8 cellular contexts compared by ENCODE assay signal in the genomic region with DNA sequence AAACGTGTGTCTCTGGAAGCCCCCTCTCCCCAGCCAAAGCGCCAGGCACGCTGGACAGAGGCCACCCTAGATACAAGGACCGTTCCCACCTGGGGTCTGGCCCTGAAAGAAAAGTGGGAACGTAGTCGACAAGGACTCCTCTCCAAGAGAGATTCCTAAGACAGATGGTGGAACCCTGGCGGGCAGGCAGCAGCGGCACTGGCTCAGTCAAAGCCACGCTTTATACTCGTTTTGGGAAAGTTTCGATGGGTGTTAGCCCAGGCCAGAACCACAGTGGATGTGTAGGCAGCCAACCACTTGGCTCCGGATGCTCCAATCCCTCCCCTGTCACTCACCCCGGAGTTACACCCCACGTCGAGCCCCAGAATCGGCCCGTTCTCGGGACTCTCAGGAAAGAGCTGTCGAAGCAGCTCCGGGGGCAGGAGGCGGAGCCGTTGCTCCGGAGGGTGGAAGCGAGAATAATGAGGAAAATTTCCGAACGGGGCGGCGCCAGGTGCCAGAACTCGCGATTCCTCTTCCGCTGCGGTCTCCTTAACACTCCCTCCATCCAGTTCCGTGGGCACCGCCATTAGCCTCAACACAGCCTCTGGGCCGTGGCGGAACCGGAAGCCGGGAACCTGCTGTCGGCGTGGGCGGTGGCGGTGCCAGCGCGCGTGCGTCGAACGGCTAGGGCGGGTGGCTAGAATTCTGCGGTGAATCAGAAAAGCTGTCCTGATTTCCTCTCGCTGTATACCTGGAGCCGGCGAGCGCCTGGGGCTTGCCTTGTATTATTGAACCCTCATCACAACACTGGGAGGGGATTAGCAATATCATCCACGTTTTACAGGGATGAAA. TPM values are rescaled to one million over a fixed set of nuclear protein-coding genes. Genes with fewer than 3 reads are reported as not detected.
DNase-seq lines count a peak whose midpoint lies in the region; ATAC-seq and TF ChIP-seq lines count a peak whose summit lies in the region.

A gene with protein sequence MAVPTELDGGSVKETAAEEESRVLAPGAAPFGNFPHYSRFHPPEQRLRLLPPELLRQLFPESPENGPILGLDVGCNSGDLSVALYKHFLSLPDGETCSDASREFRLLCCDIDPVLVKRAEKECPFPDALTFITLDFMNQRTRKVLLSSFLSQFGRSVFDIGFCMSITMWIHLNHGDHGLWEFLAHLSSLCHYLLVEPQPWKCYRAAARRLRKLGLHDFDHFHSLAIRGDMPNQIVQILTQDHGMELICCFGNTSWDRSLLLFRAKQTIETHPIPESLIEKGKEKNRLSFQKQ (minus strand): TSS at position 588 of the 834 bp plus-strand sequence. CDS start 19 bp downstream, at position 569.

- peak; percentile 34 to 83 for TF ChIP-seq POLR2A in tibial nerve (IDR thresholded peaks at IDR 0.05)

- peak; percentile 78 for ATAC-seq in HG02623 (IDR thresholded peaks at IDR 0.05; ENCODE audit: unreplicated experiment)
- peak; percentile 96 for ATAC-seq in SK-N-SH treated with all-trans-retinoic acid at 6 μM for 48 hours
- peak; percentile 96 for ATAC-seq in Right ventricle myocardium inferior

- CTCF ChIA-PET in GM10248 (lab: Yijun Ruan, JAX) = interaction anchor here (0.6 to 2.2 kb wide), 9 partner anchors 14 to 196 kb away, joined by 3 to 8 read pairs (median 4); partner anchors contain the start of genes NCKAP5L and TMBIM6

- H2AFZ ChIP-seq in parathyroid adenoma = peak within 1 kb of the TSS; percentile 77

- H3K4me3 Mint-ChIP-seq in activated naive CD8-positive, alpha-beta T cell treated with anti-CD3 and anti-CD28 coated beads for 36 hours = peak within 1 kb of the TSS; percentile 97

- H3K9me3 ChIP-seq in parathyroid adenoma (ENCODE audit: control insufficient read depth, low read length) (no peaks in the 10 kb centered on the region), tibial nerve (no peaks in the 10 kb centered on the region)

- POLR2A ChIA-PET in GM10248 (lab: Yijun Ruan, JAX) = interaction anchor here (0.6 to 0.8 kb wide), 2 partner anchors 14 to 620 kb away, joined by 8 to 9 read pairs; partner anchors contain the start of gene NCKAP5L

- H3K27me3 Mint-ChIP-seq in activated naive CD8-positive, alpha-beta T cell treated with anti-CD3 and anti-CD28 coated beads for 36 hours = no peaks in the 10 kb centered on the region

- peak within 1 kb of the TSS; percentile 96 for H3K27ac Mint-ChIP-seq in activated naive CD8-positive, alpha-beta T cell treated with anti-CD3 and anti-CD28 coated beads for 36 hours

- intact Hi-C loops in Right ventricle myocardium inferior (cut with DNase I) = no loop called here

- no peaks in the 10 kb centered on the region for H3K9me3 Mint-ChIP-seq in activated naive CD8-positive, alpha-beta T cell treated with anti-CD3 and anti-CD28 coated beads for 36 hours

- peak; percentile 58 to 96 for TF ChIP-seq EP300 in tibial nerve (IDR thresholded peaks at IDR 0.05)

- 0% methylated on average over 37 to 45 of the region's 55 CpGs for WGBS in tibial nerve, 2 donors

- no peaks in the 10 kb centered on the region for H3K27me3 ChIP-seq in parathyroid adenoma (ENCODE audit: control insufficient read depth, insufficient read depth, low read length)
- no peaks in the 10 kb centered on the region for H3K27me3 ChIP-seq in tibial nerve

- peak within 1 kb of the TSS; percentile 98 for H3K4me2 ChIP-seq in parathyroid adenoma (ENCODE audit: low read length)

- H3K79me2 ChIP-seq in parathyroid adenoma = no peaks in the 10 kb centered on the region

- H3K27ac ChIP-seq in parathyroid adenoma = peak within 1 kb of the TSS; percentile 92
- peak within 1 kb of the TSS; percentile 79 to 93 (median 90) for H3K27ac ChIP-seq in tibial nerve

- H3K4me1 Mint-ChIP-seq in activated naive CD8-positive, alpha-beta T cell treated with anti-CD3 and anti-CD28 coated beads for 36 hours = peaks cover 28% of the 10 kb centered on the region

- H3K4me1 ChIP-seq in parathyroid adenoma = peaks cover 12% of the 10 kb centered on the region
- H3K4me1 ChIP-seq in tibial nerve = peaks cover 0 to 21% (median 7%) of the 10 kb centered on the region in 4 donors

- peak within 1 kb of the TSS; percentile 21 for H3K9ac ChIP-seq in parathyroid adenoma

- H3K36me3 ChIP-seq in parathyroid adenoma (ENCODE audit: control insufficient read depth, insufficient read depth, low read length) (no peaks in the 10 kb centered on the region), tibial nerve (peaks cover 0 to 5% (median 0%) of the 10 kb centered on the region in 3 donors)

- H3K4me3 ChIP-seq in parathyroid adenoma (ENCODE audit: low read depth, low read length) (peak within 1 kb of the TSS; percentile 94), tibial nerve (peak within 1 kb of the TSS; percentile 47 to 72 (median 64))

- TF ChIP-seq CTCF in GM10248 (IDR thresholded peaks at IDR 0.05; ENCODE audit: control extremely low read depth, extremely low read depth, low read depth, missing control alignments) (no peak), parathyroid adenoma (IDR thresholded peaks at IDR 0.05) (no peak), tibial nerve (IDR thresholded peaks at IDR 0.05) (peak in 2 of 5 experiments; percentile 13 to 24)

- no peaks in the 10 kb centered on the region for H3K36me3 Mint-ChIP-seq in activated naive CD8-positive, alpha-beta T cell treated with anti-CD3 and anti-CD28 coated beads for 36 hours

- DNase-seq in GM10248 (ENCODE audit: extremely low spot score) (peak; percentile 92), NCI-H1092 treated with DMSO at 0.1 percent for 48 hours (lab: John Stamatoyannopoulos, UW) (peak; percentile 86), Right ventricle myocardium inferior (ENCODE audit: missing footprints) (peak; percentile 97), tibial nerve (ENCODE audit: low spot score in 2 of 2) (peak; percentile 87 to 89)
- DNase-seq in activated naive CD8-positive, alpha-beta T cell treated with anti-CD3 and anti-CD28 coated beads for 36 hours = peak; percentile 96

TF ChIP-seq in SK-N-SH treated with all-trans-retinoic acid at 6 μM for 48 hours, 23 proteins besides CTCF, POLR2A, EP300 and RAD21:
- peak; percentile 91 for TF ChIP-seq ZNF70 (CRISPR knock-in tag; IDR thresholded peaks at IDR 0.05)
- TF ChIP-seq SNAI2 (CRISPR knock-in tag; IDR thresholded peaks at IDR 0.05) = no peak

RNA-seq across cellular contexts. Expression of the gene that starts here (rescaled TPM):
- 1 to 10 TPM; 4.1 to 4.3 TPM for total RNA-seq in activated naive CD8-positive, alpha-beta T cell treated with anti-CD3 and anti-CD28 coated beads for 36 hours
- total RNA-seq in Right ventricle myocardium inferior (2.6 TPM), tibial nerve (1 to 10 TPM; 1.2 to 4.2 (median 2.5) TPM)

Comparison
In these comparisons a context has a peak if more than half of its experiments do, and no peak if none do; other contexts are left out.
1. Peak in every context shown above with its lines: DNase-seq, ATAC-seq, H3K4me3 ChIP-seq and H3K27ac ChIP-seq.